24 cellular contexts compared by ENCODE assay signal in the genomic region with DNA sequence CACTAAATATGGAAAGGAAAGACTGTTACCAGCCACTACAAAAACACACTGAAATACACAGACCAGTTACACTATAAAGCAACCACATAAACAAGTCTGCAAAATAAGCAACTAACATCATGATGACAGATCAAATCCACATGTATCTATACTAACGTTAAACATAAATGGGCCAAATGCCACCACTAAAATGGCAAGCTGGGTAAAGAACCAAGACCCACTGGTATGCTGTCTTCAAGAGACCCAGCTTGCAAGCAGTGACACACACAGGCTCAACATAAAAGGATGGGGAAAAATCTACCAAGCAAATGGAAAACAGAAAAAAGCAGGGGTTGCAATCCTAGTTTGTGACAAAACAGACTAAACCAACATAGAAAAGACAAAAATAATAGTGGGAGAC.
"Had no signal": no experiment of that assay in that cellular context is flagged by ENCODE, and none has a peak within 500 bp of the region (broad histone marks: within the 10 kb centered on the region; RNA-seq: fewer than 3 reads in every experiment).

No MANE protein-coding gene starts in this region.

- H3K4me1 ChIP-seq: colonic mucosa, esophagus muscularis mucosa, esophagus squamous epithelium, foreskin keratinocyte, gastrocnemius medialis, gastroesophageal sphincter, heart left ventricle, heart right ventricle had no signal

- H3K9me3 ChIP-seq: colonic mucosa, gastrocnemius medialis had no signal

- H3K27ac ChIP-seq: colonic mucosa, coronary artery, dorsolateral prefrontal cortex, epithelial cell of prostate, esophagus muscularis mucosa, esophagus squamous epithelium, foreskin keratinocyte, gastrocnemius medialis, gastroesophageal sphincter, heart left ventricle, heart right ventricle had no signal

- DNase-seq: colonic mucosa; cortex of kidney; dermis blood vessel endothelial cell; dorsolateral prefrontal cortex; effector CD4-positive, alpha-beta T cell; effector CD8-positive, alpha-beta T cell; effector memory CD4-positive, alpha-beta T cell; effector memory CD8-positive, alpha-beta T cell; endodermal cell; erythroblast; esophagus squamous epithelium; foreskin fibroblast; foreskin keratinocyte; foreskin melanocyte; gastrocnemius medialis; glutamatergic neuron; head of caudate nucleus; heart left ventricle; heart right ventricle had no signal

- H3K36me3 ChIP-seq: colonic mucosa, esophagus muscularis mucosa, esophagus squamous epithelium, gastrocnemius medialis, gastroesophageal sphincter, heart left ventricle, heart right ventricle had no signal

- H3K4me3 ChIP-seq: colonic mucosa, coronary artery, dorsolateral prefrontal cortex, esophagus muscularis mucosa, esophagus squamous epithelium, gastrocnemius medialis, gastroesophageal sphincter, heart left ventricle, heart right ventricle had no signal

- ATAC-seq: effector memory CD8-positive, alpha-beta T cell; esophagus mucosa; foreskin keratinocyte; gastrocnemius medialis; gastroesophageal sphincter; heart left ventricle; heart right ventricle had no signal

- H3K27me3 ChIP-seq: colonic mucosa, dorsolateral prefrontal cortex, esophagus muscularis mucosa, esophagus squamous epithelium, foreskin keratinocyte, gastrocnemius medialis, gastroesophageal sphincter, heart left ventricle, heart right ventricle had no signal
